34 cellular contexts compared by ENCODE assay signal in the genomic region with DNA sequence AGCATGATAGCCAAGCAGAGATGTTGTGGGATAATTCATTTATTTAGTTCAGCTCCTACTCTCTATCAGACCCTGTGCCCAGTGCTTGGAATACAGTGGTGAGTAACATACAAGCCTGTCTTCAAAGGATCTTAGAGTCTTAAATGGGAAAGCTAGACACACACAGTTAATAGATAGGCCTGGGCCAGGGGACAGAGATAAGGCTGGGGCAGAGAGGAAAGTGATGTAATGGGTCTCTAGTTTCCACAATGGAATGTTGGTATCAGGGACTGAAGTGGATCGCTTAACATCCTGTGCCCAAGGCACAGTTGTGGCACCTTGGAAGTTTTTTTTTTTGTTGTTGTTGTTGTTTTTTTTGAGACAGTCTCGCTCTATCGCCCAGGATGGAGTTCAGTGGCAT.
"Had no signal": no experiment of that assay in that cellular context is flagged by ENCODE, and none has a peak within 500 bp of the region (broad histone marks: within the 10 kb centered on the region; RNA-seq: fewer than 3 reads in every experiment).

No MANE protein-coding gene starts in this region.

- H3K27ac ChIP-seq: KMS-11 had no signal

- H3K9me3 ChIP-seq: MG63 had no signal

- H3K36me3 ChIP-seq: MG63 had no signal

- H3K27me3 ChIP-seq: MG63 had no signal

- H3K4me3 ChIP-seq: MG63 had no signal

- H3K4me2 ChIP-seq: KMS-11 had no signal

- DNase-seq: Karpas-422, Kasumi-1, MG63, MM.1S, MV-4-11, NCI-H1048, NCI-H1092, NCI-H1092 treated with DMSO at 0.1 percent for 48 hours, NCI-H1105, NCI-H1105 treated with DMSO at 0.1 percent for 48 hours, NCI-H1417, NCI-H1417 treated with DMSO at 0.1 percent for 48 hours, NCI-H1436, NCI-H1436 treated with DMSO at 0.1 percent for 48 hours, NCI-H146, NCI-H1694, NCI-H1694 treated with DMSO at 0.1 percent for 48 hours, NCI-H187, NCI-H187 treated with DMSO at 0.1 percent for 48 hours, NCI-H1930, NCI-H2029, NCI-H2029 treated with DMSO at 0.1 percent for 48 hours, NCI-H2081, NCI-H2081 treated with DMSO at 0.1 percent for 48 hours, NCI-H2107, NCI-H2171, NCI-H2171 treated with DMSO at 0.1 percent for 48 hours, NCI-H2227 treated with DMSO at 0.1 percent for 48 hours, NCI-H226, NCI-H345, NCI-H446, NCI-H446 treated with DMSO at 0.1 percent for 48 hours, NCI-H510A had no signal
